In the genomic region with DNA sequence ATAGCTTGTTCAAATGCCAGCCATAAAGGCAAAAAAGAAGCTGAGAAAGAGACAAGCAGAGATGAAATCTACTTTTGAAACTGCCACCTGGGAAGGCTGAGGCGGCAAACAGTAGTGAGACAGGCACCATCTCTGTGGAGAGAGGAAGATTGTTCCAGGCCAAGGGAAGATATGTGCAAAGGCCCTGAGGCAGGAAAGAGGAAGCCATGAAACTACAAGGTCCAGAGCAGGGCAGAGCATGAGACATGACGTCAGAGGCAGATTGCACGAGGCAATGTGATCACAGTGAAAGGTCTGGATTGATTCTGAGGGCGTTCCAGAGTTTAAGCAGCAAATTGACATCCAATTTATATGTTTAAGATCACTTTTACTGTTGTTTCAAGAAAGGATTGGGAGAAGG, we compare ENCODE assay signal across 16 cellular contexts.
"Had no signal": no experiment of that assay in that cellular context is flagged by ENCODE, and none has a peak within 500 bp of the region (broad histone marks: within the 10 kb centered on the region; RNA-seq: fewer than 3 reads in every experiment).

No MANE protein-coding gene starts in this region.

- H3K9me3 Mint-ChIP-seq: central memory CD8-positive, alpha-beta T cell; memory B cell; nephron had no signal

- H3K4me1 Mint-ChIP-seq: central memory CD8-positive, alpha-beta T cell; memory B cell; stimulated activated memory B cell treated with anti-CD40 and anti-IgM and Interleukin-4, amounts not matched to agents 10 μg/mL and 1 μg/mL and 100 μg/mL, for 72 hours had no signal

- DNase-seq: activated T-cell treated with anti-CD3 and anti-CD28 coated beads, Interleukin-2, amount 50 U/mL, for 1 hour; colonic mucosa; heart left ventricle; left ventricle myocardium superior; pancreas; right cardiac atrium; small intestine; testis had no signal

- H3K4me3 Mint-ChIP-seq: central memory CD8-positive, alpha-beta T cell; memory B cell; nephron; stimulated activated memory B cell treated with anti-CD40 and anti-IgM and Interleukin-4, amounts not matched to agents 10 μg/mL and 1 μg/mL and 100 μg/mL, for 72 hours had no signal

- H3K4me1 ChIP-seq: colonic mucosa, pancreas, vagina had no signal

- H3K27me3 Mint-ChIP-seq: stimulated activated memory B cell treated with anti-CD40 and anti-IgM and Interleukin-4, amounts not matched to agents 10 μg/mL and 1 μg/mL and 100 μg/mL, for 72 hours had no signal

- H3K27me3 ChIP-seq: colonic mucosa, esophagus muscularis mucosa, gastroesophageal sphincter, heart left ventricle, pancreas, testis, vagina had no signal

- H3K27ac ChIP-seq: colonic mucosa, esophagus muscularis mucosa, gastroesophageal sphincter, pancreas, vagina had no signal

- H3K27ac Mint-ChIP-seq: activated naive CD4-positive, alpha-beta T cell treated with anti-CD3 and anti-CD28 coated beads, Interleukin-2, amount 50 U/mL, for 72 hours; memory B cell; stimulated activated memory B cell treated with anti-CD40 and anti-IgM and Interleukin-4, amounts not matched to agents 10 μg/mL and 1 μg/mL and 100 μg/mL, for 72 hours had no signal

- H3K9me3 ChIP-seq: colonic mucosa, esophagus muscularis mucosa, gastroesophageal sphincter, heart left ventricle, pancreas, testis, vagina had no signal

- H3K36me3 Mint-ChIP-seq: activated naive CD4-positive, alpha-beta T cell treated with anti-CD3 and anti-CD28 coated beads, Interleukin-2, amount 50 U/mL, for 72 hours; memory B cell; stimulated activated memory B cell treated with anti-CD40 and anti-IgM and Interleukin-4, amounts not matched to agents 10 μg/mL and 1 μg/mL and 100 μg/mL, for 72 hours had no signal

- H3K4me3 ChIP-seq: colonic mucosa, esophagus muscularis mucosa, gastroesophageal sphincter, heart left ventricle, pancreas, testis, vagina had no signal

- ATAC-seq: activated naive CD4-positive, alpha-beta T cell treated with anti-CD3 and anti-CD28 coated beads, Interleukin-2, amount 50 U/mL, for 72 hours; gastroesophageal sphincter; heart left ventricle; left ventricle myocardium superior; pancreas; stimulated activated memory B cell treated with anti-CD40 and anti-IgM and Interleukin-4, amounts not matched to agents 10 μg/mL and 1 μg/mL and 100 μg/mL, for 72 hours had no signal
